Comparison of ENCODE assay signal across 35 cellular contexts in the genomic region with DNA sequence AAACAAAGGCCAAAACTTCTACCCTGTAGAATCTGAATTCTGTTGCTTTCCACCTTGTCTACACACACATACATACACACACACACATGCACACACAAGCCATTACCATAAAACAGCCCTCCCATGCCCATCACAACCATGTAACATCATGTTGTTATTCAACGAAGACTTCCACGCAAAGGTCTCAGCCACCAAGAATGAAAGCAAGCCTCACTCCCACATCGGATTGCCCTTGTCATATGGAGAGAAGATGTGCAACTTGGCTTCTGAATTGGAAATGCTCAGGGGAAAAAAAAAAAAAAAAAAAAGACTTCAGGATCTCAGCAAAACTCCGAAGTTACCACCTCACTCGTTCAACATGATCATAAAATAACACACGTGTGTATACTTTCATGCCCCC.
"Had no signal": no experiment of that assay in that cellular context is flagged by ENCODE, and none has a peak within 500 bp of the region (broad histone marks: within the 10 kb centered on the region; RNA-seq: fewer than 3 reads in every experiment).

No MANE protein-coding gene starts in this region.

- H3K27ac Mint-ChIP-seq: activated B cell treated with CpG ODN at 0.5 μM for 24 hours; activated CD4-positive, alpha-beta memory T cell treated with anti-CD3 and anti-CD28 coated beads for 36 hours; activated naive CD8-positive, alpha-beta T cell treated with anti-CD3 and anti-CD28 coated beads for 36 hours; activated T-helper 1 cell treated with anti-CD3 and anti-CD28 coated beads, Interleukin-12 subunit alpha, Interleukin-12 subunit beta, Interleukin-2, Interleukin-4 antibody, amounts not matched to agents 30 ng/mL and 10 ng/mL and 1 ng/mL, durations not matched to agents 14 hours and 24 hours and 36 hours had no signal

- H3K36me3 Mint-ChIP-seq: activated CD4-positive, alpha-beta memory T cell treated with anti-CD3 and anti-CD28 coated beads for 36 hours; activated naive CD8-positive, alpha-beta T cell treated with anti-CD3 and anti-CD28 coated beads for 36 hours had no signal

- H3K36me3 ChIP-seq: cardiac muscle cell, Peyer's patch had no signal

- H3K4me3 ChIP-seq: cardiac muscle cell, Peyer's patch had no signal

- H3K4me3 Mint-ChIP-seq: activated B cell treated with CpG ODN at 0.5 μM for 24 hours; activated CD4-positive, alpha-beta memory T cell treated with anti-CD3 and anti-CD28 coated beads for 36 hours; activated naive CD8-positive, alpha-beta T cell treated with anti-CD3 and anti-CD28 coated beads for 36 hours; activated T-cell treated with anti-CD3 and anti-CD28 coated beads, Interleukin-2, amount 50 U/mL, for 4 hours; activated T-helper 1 cell treated with anti-CD3 and anti-CD28 coated beads, Interleukin-12 subunit alpha, Interleukin-12 subunit beta, Interleukin-2, Interleukin-4 antibody, amounts not matched to agents 30 ng/mL and 10 ng/mL and 1 ng/mL, durations not matched to agents 14 hours and 24 hours and 36 hours had no signal

- H3K9me3 Mint-ChIP-seq: activated B cell treated with CpG ODN at 0.5 μM for 24 hours; activated CD4-positive, alpha-beta memory T cell treated with anti-CD3 and anti-CD28 coated beads for 36 hours; activated naive CD8-positive, alpha-beta T cell treated with anti-CD3 and anti-CD28 coated beads for 36 hours; activated T-cell treated with anti-CD3 and anti-CD28 coated beads, Interleukin-2, amount 50 U/mL, for 4 hours; activated T-helper 1 cell treated with anti-CD3 and anti-CD28 coated beads, Interleukin-12 subunit alpha, Interleukin-12 subunit beta, Interleukin-2, Interleukin-4 antibody, amounts not matched to agents 30 ng/mL and 10 ng/mL and 1 ng/mL, durations not matched to agents 14 hours and 24 hours and 36 hours had no signal

- H3K27me3 ChIP-seq: cardiac muscle cell, Peyer's patch had no signal

- DNase-seq: activated B cell treated with CpG ODN at 0.5 μM for 24 hours; activated CD4-positive, alpha-beta memory T cell treated with anti-CD3 and anti-CD28 coated beads for 36 hours; activated CD4-positive, alpha-beta T cell treated with anti-CD3 and anti-CD28 coated beads for 4 hours; activated CD4-positive, alpha-beta T cell treated with anti-CD3 and anti-CD28 coated beads, Interleukin-2, amount 50 U/mL, for 1 hour; activated CD4-positive, CD25-positive, alpha-beta regulatory T cell treated with anti-CD3 and anti-CD28 coated beads, Interleukin-2, amount 50 U/mL, for 72 hours; activated CD8-positive, alpha-beta memory T cell treated with anti-CD3 and anti-CD28 coated beads, Interleukin-2, amount 50 U/mL, for 4 hours; activated effector memory CD4-positive, alpha-beta T cell treated with Interleukin-2 at 50 U/mL for 16 hours; activated naive CD4-positive, alpha-beta T cell treated with anti-CD3 and anti-CD28 coated beads, Interleukin-2, amount 50 U/mL, for 16 hours; activated naive CD8-positive, alpha-beta T cell treated with anti-CD3 and anti-CD28 coated beads for 36 hours; activated T-cell treated with anti-CD3 and anti-CD28 coated beads for 4 hours; activated T-cell treated with anti-CD3 and anti-CD28 coated beads, Interleukin-2, amount 50 U/mL, for 4 hours; amniotic stem cell; aorta; cerebellar nuclear complex; Kasumi-1; MM.1S; MV-4-11; NCI-H1092; NCI-H1436 treated with DMSO at 0.1 percent for 48 hours; NCI-H2029; NCI-H510A; NCI-H526; NCI-H748 treated with DMSO at 0.1 percent for 48 hours; NK-92 treated with Interleukin-12 subunit alpha and Interleukin-12 subunit beta, amount 100 ng/mL, for 24 hours; PC-3; Peyer's patch; RPMI8226; SIG-M5; SW 1271; T-helper 1 cell; T-helper 2 cell; T-helper 9 cell had no signal

- H3K27me3 Mint-ChIP-seq: activated B cell treated with CpG ODN at 0.5 μM for 24 hours; activated naive CD8-positive, alpha-beta T cell treated with anti-CD3 and anti-CD28 coated beads for 36 hours had no signal

- H3K27ac ChIP-seq: cardiac muscle cell, Peyer's patch, VCaP had no signal

- ATAC-seq: activated T-cell treated with anti-CD3 and anti-CD28 coated beads, Interleukin-2, amount 50 U/mL, for 4 hours; PC-3 had no signal

- H3K9me3 ChIP-seq: Peyer's patch had no signal
